ENCODE assay signal across 10 cellular contexts in genomic region chr1:121516279-121516967, GRCh38.
DNase-seq lines count a peak whose midpoint lies in the region; ATAC-seq and TF ChIP-seq lines count a peak whose summit lies in the region.
"Had no signal": no experiment of that assay in that cellular context is flagged by ENCODE, and none has a peak within 500 bp of the region (broad histone marks: within the 10 kb centered on the region; RNA-seq: fewer than 3 reads in every experiment).

No MANE protein-coding gene starts in this region.

- peak; percentile 92 for ATAC-seq in GM21576 (IDR thresholded peaks at IDR 0.05; ENCODE audit: unreplicated experiment)
- ATAC-seq: body of pancreas had no signal

- H3K36me3 Mint-ChIP-seq in activated naive CD4-positive, alpha-beta T cell treated with anti-CD3 and anti-CD28 coated beads, Interleukin-2, amount 10 ng/mL, durations not matched to agents 7 days and 5 days: peaks cover 16% of the 10 kb centered on the region

- peak; percentile 6 for DNase-seq in GM06990 (ENCODE audit: extremely low read depth, insufficient read length)
- DNase-seq in Kasumi-1 (lab: John Stamatoyannopoulos, UW): peak; percentile 92 to 95
- DNase-seq in activated naive CD4-positive, alpha-beta T cell treated with anti-CD3 and anti-CD28 coated beads, Interleukin-2, amount 10 ng/mL, durations not matched to agents 7 days and 5 days: peak; percentile 61
- peak; percentile 9 for DNase-seq in stimulated activated naive CD4-positive, alpha-beta T cell treated with Interleukin-2 at 50 U/mL for 16 hours (lab: John Stamatoyannopoulos, UW)
- DNase-seq in NCI-H2029 treated with DMSO at 0.1 percent for 48 hours (lab: John Stamatoyannopoulos, UW): no peak
- DNase-seq in NCI-H510A (lab: John Stamatoyannopoulos, UW): no peak
- DNase-seq in HK-2 (ENCODE audit: unreplicated experiment): no peak

- H3K9me3 Mint-ChIP-seq in activated naive CD4-positive, alpha-beta T cell treated with anti-CD3 and anti-CD28 coated beads, Interleukin-2, amount 10 ng/mL, durations not matched to agents 7 days and 5 days: peaks cover 18% of the 10 kb centered on the region

- H3K36me3 ChIP-seq in GM06990 (ENCODE audit: control insufficient read depth, insufficient read depth, low read length): no peaks in the 10 kb centered on the region
- H3K36me3 ChIP-seq: neutrophil had no signal

- H3K4me3 Mint-ChIP-seq in activated naive CD4-positive, alpha-beta T cell treated with anti-CD3 and anti-CD28 coated beads, Interleukin-2, amount 10 ng/mL, durations not matched to agents 7 days and 5 days: peak overlapping the region; percentile 42

- H3K27me3 Mint-ChIP-seq in activated naive CD4-positive, alpha-beta T cell treated with anti-CD3 and anti-CD28 coated beads, Interleukin-2, amount 10 ng/mL, durations not matched to agents 7 days and 5 days: no peaks in the 10 kb centered on the region

- no peak for TF ChIP-seq CTCF in GM06990 (IDR thresholded peaks at IDR 0.05; ENCODE audit: insufficient read depth, low read length, poor library complexity, severe bottlenecking)

- peaks cover 59% of the 10 kb centered on the region for H3K4me1 Mint-ChIP-seq in activated naive CD4-positive, alpha-beta T cell treated with anti-CD3 and anti-CD28 coated beads, Interleukin-2, amount 10 ng/mL, durations not matched to agents 7 days and 5 days

- peak overlapping the region; percentile 92 for H3K27ac Mint-ChIP-seq in activated naive CD4-positive, alpha-beta T cell treated with anti-CD3 and anti-CD28 coated beads, Interleukin-2, amount 10 ng/mL, durations not matched to agents 7 days and 5 days

- CTCF ChIA-PET in activated naive CD4-positive, alpha-beta T cell treated with anti-CD3 and anti-CD28 coated beads, Interleukin-2, amount 10 ng/mL, durations not matched to agents 7 days and 5 days (lab: Charles Lee): interaction anchor here (1.3 kb wide), 1 partner anchor 58 kb away, joined by 4 read pairs; no protein-coding TSS in a partner anchor

- no peaks in the 10 kb centered on the region; the same call in 1 of the 2 replicates for H3K27me3 ChIP-seq in GM06990 (replicated peaks; ENCODE audit: control insufficient read depth, insufficient read depth, low read length)
- H3K27me3 ChIP-seq: body of pancreas had no signal

- H3K4me3 ChIP-seq in GM06990 (replicated peaks; ENCODE audit: low read depth, low read length): no peak overlapping the region
- H3K4me3 ChIP-seq: body of pancreas had no signal

Comparison
In these comparisons a context has a peak if more than half of its experiments do, and no peak if none do; other contexts are left out.
1. DNase-seq: peak in GM06990 (single experiment), Kasumi-1 (2 of 2), activated naive CD4-positive, alpha-beta T cell treated with anti-CD3 and anti-CD28 coated beads, Interleukin-2, amount 10 ng/mL, durations not matched to agents 7 days and 5 days (single experiment) and stimulated activated naive CD4-positive, alpha-beta T cell treated with Interleukin-2 at 50 U/mL for 16 hours (single experiment); none in NCI-H2029 treated with DMSO at 0.1 percent for 48 hours (single experiment), NCI-H510A (single experiment) and HK-2 (single experiment).